30 cellular contexts compared by ENCODE assay signal in the genomic region with DNA sequence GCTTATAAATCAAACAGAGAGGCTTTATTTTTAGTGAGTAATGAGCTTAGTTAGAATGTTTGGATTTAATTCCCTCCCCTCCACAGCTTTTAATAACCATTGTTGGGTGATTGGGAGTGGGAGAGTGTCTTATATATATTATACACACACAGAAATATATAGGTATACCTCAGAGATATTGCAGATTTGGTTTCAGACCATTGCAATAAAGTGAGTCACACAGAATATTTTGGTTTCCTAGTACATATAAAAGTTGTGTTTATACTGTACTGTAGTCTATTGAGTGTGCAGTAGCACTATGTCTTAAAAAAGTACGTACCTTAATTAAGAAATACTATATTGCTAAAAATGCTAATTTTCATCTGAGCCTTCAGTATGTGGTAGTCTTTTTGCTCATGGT.
"Had no signal": no experiment of that assay in that cellular context is flagged by ENCODE, and none has a peak within 500 bp of the region (broad histone marks: within the 10 kb centered on the region; RNA-seq: fewer than 3 reads in every experiment).

No MANE protein-coding gene starts in this region.

- ATAC-seq: activated CD8-positive, alpha-beta T cell treated with anti-CD3 and anti-CD28 coated beads for 36 hours; activated T-cell treated with anti-CD3 and anti-CD28 coated beads, Interleukin-2, amount 50 U/mL, for 72 hours; activated T-helper 17 cell treated with anti-CD3 and anti-CD28 coated beads, Interleukin-2, amount 50 U/mL, for 72 hours had no signal

- H3K27ac ChIP-seq: ascending aorta, cardiac muscle cell, KMS-11, WERI-Rb-1 had no signal

- DNase-seq: activated CD4-positive, alpha-beta T cell treated with anti-CD3 and anti-CD28 coated beads for 1 hour; activated CD4-positive, alpha-beta T cell treated with anti-CD3 and anti-CD28 coated beads for 48 hours; activated CD4-positive, alpha-beta T cell treated with anti-CD3 and anti-CD28 coated beads, Interleukin-2, amount 50 U/mL, for 4 hours; activated CD4-positive, CD25-positive, alpha-beta regulatory T cell; activated CD8-positive, alpha-beta T cell treated with anti-CD3 and anti-CD28 coated beads for 36 hours; activated effector memory CD4-positive, alpha-beta T cell treated with anti-CD3 and anti-CD28 coated beads, Interleukin-2, amount 50 U/mL, for 16 hours; activated naive CD4-positive, alpha-beta T cell; activated naive CD4-positive, alpha-beta T cell treated with anti-CD3 and anti-CD28 coated beads, Interleukin-2, amount 50 U/mL, for 16 hours; activated naive CD8-positive, alpha-beta T cell treated with anti-CD3 and anti-CD28 coated beads for 36 hours; activated T-cell treated with anti-CD3 and anti-CD28 coated beads, Interleukin-2, amount 50 U/mL, for 1 hour; activated T-cell treated with anti-CD3 and anti-CD28 coated beads, Interleukin-2, amount 50 U/mL, for 72 hours; amniotic stem cell; NCI-H1105; NCI-H1417 treated with DMSO at 0.1 percent for 48 hours; NCI-H187 treated with DMSO at 0.1 percent for 48 hours; NCI-H2081; NCI-H226; NCI-H446 treated with DMSO at 0.1 percent for 48 hours; NCI-H524; NCI-H69; Right ventricle myocardium superior; SW 1271; T-helper 1 cell; T-helper 2 cell; T-helper 9 cell; WERI-Rb-1 had no signal
